17 cellular contexts compared by ENCODE assay signal in the genomic region with DNA sequence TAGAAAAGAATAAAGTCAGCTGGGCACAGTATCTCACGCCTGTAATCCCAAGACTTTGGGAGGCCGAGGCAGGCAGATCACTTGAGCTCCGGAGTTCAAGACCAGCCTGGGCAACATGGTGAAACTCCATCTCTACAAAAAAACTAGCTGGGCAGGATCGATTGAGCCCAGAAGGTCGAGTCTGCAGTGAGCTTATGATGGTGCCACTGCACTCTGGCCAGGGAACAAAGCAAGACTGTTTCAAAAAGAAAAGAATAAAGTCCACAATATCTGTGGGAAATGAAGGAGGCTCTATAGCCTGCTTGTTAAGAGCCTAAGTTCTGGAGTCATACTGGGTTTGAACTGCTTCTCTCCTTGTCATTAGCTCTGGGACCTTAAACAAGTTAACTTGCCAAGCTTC.
"Had no signal": no experiment of that assay in that cellular context is flagged by ENCODE, and none has a peak within 500 bp of the region (broad histone marks: within the 10 kb centered on the region; RNA-seq: fewer than 3 reads in every experiment).

No MANE protein-coding gene starts in this region.

- H3K4me2 ChIP-seq: neural progenitor cell had no signal

- H3K27ac Mint-ChIP-seq: activated CD4-positive, alpha-beta T cell treated with anti-CD3 and anti-CD28 coated beads for 36 hours; activated CD8-positive, alpha-beta T cell treated with anti-CD3 and anti-CD28 coated beads for 36 hours; activated T-helper 17 cell treated with anti-CD3 and anti-CD28 coated beads, Interleukin-2, amount 50 U/mL, for 72 hours; neural progenitor cell; T-helper 1 cell treated with Interleukin-12 subunit alpha and Interleukin-12 subunit beta and Interleukin-4 antibody, amounts not matched to agents 30 μg/mL and 1 μg/mL, for 36 hours had no signal

- H3K9me3 ChIP-seq: adrenal gland, colonic mucosa, esophagus muscularis mucosa, ovary, sigmoid colon, stomach, thoracic aorta had no signal

- H3K27ac ChIP-seq: adrenal gland, colonic mucosa, esophagus muscularis mucosa, neural progenitor cell, ovary, sigmoid colon, stomach, thoracic aorta, WERI-Rb-1 had no signal

- H3K27me3 ChIP-seq: adrenal gland, colonic mucosa, esophagus muscularis mucosa, neural progenitor cell, ovary, sigmoid colon, stomach had no signal

- H2AFZ ChIP-seq: neural progenitor cell had no signal

- H3K9me3 Mint-ChIP-seq: activated CD8-positive, alpha-beta T cell treated with anti-CD3 and anti-CD28 coated beads for 36 hours; activated T-helper 17 cell treated with anti-CD3 and anti-CD28 coated beads, Interleukin-2, amount 50 U/mL, for 72 hours; T-helper 1 cell treated with Interleukin-12 subunit alpha and Interleukin-12 subunit beta and Interleukin-4 antibody, amounts not matched to agents 30 μg/mL and 1 μg/mL, for 36 hours had no signal

- H3K27me3 Mint-ChIP-seq: activated CD4-positive, alpha-beta T cell treated with anti-CD3 and anti-CD28 coated beads for 36 hours; activated CD8-positive, alpha-beta T cell treated with anti-CD3 and anti-CD28 coated beads for 36 hours; activated T-helper 17 cell treated with anti-CD3 and anti-CD28 coated beads, Interleukin-2, amount 50 U/mL, for 72 hours had no signal

- ATAC-seq: activated CD4-positive, alpha-beta T cell treated with anti-CD3 and anti-CD28 coated beads for 36 hours; activated CD8-positive, alpha-beta T cell treated with anti-CD3 and anti-CD28 coated beads for 36 hours; activated T-helper 17 cell treated with anti-CD3 and anti-CD28 coated beads, Interleukin-2, amount 50 U/mL, for 72 hours had no signal

- H3K4me3 Mint-ChIP-seq: activated CD4-positive, alpha-beta T cell treated with anti-CD3 and anti-CD28 coated beads for 36 hours; activated CD8-positive, alpha-beta T cell treated with anti-CD3 and anti-CD28 coated beads for 36 hours; activated T-helper 17 cell treated with anti-CD3 and anti-CD28 coated beads, Interleukin-2, amount 50 U/mL, for 72 hours; neural progenitor cell; T-helper 1 cell treated with Interleukin-12 subunit alpha and Interleukin-12 subunit beta and Interleukin-4 antibody, amounts not matched to agents 30 μg/mL and 1 μg/mL, for 36 hours had no signal

- H3K36me3 ChIP-seq: colonic mucosa, ovary had no signal

- DNase-seq: activated CD4-positive, alpha-beta T cell treated with anti-CD3 and anti-CD28 coated beads for 36 hours; activated CD8-positive, alpha-beta memory T cell treated with anti-CD3 and anti-CD28 coated beads, Interleukin-2, amount 50 U/mL, for 48 hours; activated CD8-positive, alpha-beta T cell treated with anti-CD3 and anti-CD28 coated beads for 36 hours; activated naive CD4-positive, alpha-beta T cell treated with Interleukin-2 at 50 U/mL for 16 hours; adrenal gland; colonic mucosa; hypothalamus; ovary; sigmoid colon; stimulated activated CD4-positive, alpha-beta T cell treated with anti-CD3 and anti-CD28 coated beads, Interleukin-1b, Interleukin-23, amount 100 ng/mL, for 48 hours; stomach; WERI-Rb-1 had no signal

- H3K9ac ChIP-seq: neural progenitor cell had no signal

- H3K4me1 Mint-ChIP-seq: neural progenitor cell had no signal

- H3K4me3 ChIP-seq: adrenal gland, colonic mucosa, esophagus muscularis mucosa, neural progenitor cell, ovary, sigmoid colon, stomach, thoracic aorta had no signal

- H3K4me1 ChIP-seq: colonic mucosa had no signal
